Comparison of ENCODE assay signal across 22 cellular contexts in the genomic region with DNA sequence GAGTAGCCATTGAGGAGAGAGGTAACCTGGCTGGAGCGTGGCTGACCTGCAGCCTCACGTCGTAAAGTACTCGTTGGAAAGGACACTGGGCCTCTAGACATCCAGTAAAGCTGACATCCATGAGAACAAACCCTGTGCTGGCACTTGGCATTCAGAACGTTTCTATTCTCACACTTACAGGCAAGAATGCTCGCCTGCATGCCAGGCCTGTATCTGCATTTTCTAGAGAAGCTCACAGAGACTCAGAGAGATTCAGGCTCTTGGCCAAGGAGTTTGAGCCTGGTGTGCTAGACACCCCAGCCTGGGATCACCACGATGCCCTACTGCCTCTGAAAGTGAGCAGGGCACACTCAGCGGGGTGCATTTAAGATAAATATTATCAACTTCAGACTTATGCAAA.
"Had no signal": no experiment of that assay in that cellular context is flagged by ENCODE, and none has a peak within 500 bp of the region (broad histone marks: within the 10 kb centered on the region; RNA-seq: fewer than 3 reads in every experiment).

No MANE protein-coding gene starts in this region.

- H3K4me1 ChIP-seq: colonic mucosa, esophagus squamous epithelium, gastrocnemius medialis, left lung, lower lobe of right lung had no signal

- H3K36me3 ChIP-seq: colonic mucosa, esophagus squamous epithelium, gastrocnemius medialis, left lung, lower lobe of right lung had no signal

- H3K9me3 ChIP-seq: colonic mucosa, esophagus squamous epithelium, gastrocnemius medialis, left lung, lower lobe of right lung had no signal

- H3K4me3 ChIP-seq: colonic mucosa, esophagus squamous epithelium, gastrocnemius medialis, hepatocyte, left lung, lower lobe of right lung had no signal

- ATAC-seq: effector memory CD8-positive, alpha-beta T cell; esophagus mucosa; gastrocnemius medialis; left lung; lower lobe of right lung had no signal

- H3K27me3 ChIP-seq: colonic mucosa, gastrocnemius medialis had no signal

- DNase-seq: cerebellar nuclear complex; colonic mucosa; cortex of kidney; effector CD8-positive, alpha-beta T cell; effector memory CD8-positive, alpha-beta T cell; endodermal cell; erythroblast; esophagus squamous epithelium; foreskin fibroblast; foreskin melanocyte; gastrocnemius medialis; glutamatergic neuron; head of caudate nucleus; hypothalamus; immature natural killer cell; left cardiac atrium; left lung; lower lobe of right lung; mesenchymal stem cell had no signal

- H3K27ac ChIP-seq: colonic mucosa, epithelial cell of prostate, esophagus squamous epithelium, gastrocnemius medialis, hepatocyte, left lung, lower lobe of right lung had no signal
